In genomic region chr6:144621332-144621731, GRCh38 we compare ENCODE assay signal across 22 cellular contexts.
"Had no signal": no experiment of that assay in that cellular context is flagged by ENCODE, and none has a peak within 500 bp of the region (broad histone marks: within the 10 kb centered on the region; RNA-seq: fewer than 3 reads in every experiment).

No MANE protein-coding gene starts in this region.

- H3K4me3 ChIP-seq: MG63, SJCRH30 had no signal

- ATAC-seq: Panc1, PC-3, Right ventricle myocardium inferior, SK-N-SH treated with all-trans-retinoic acid at 6 μM for 48 hours had no signal

- H3K36me3 ChIP-seq: MG63, SJCRH30 had no signal

- H3K9me3 ChIP-seq: MG63, SJCRH30 had no signal

- H3K27me3 ChIP-seq: MG63, SJCRH30 had no signal

- DNase-seq: Karpas-422, KG1, MG63, NCI-H1092, NCI-H1105 treated with DMSO at 0.1 percent for 48 hours, NCI-H1417 treated with DMSO at 0.1 percent for 48 hours, NCI-H146, NCI-H1694 treated with DMSO at 0.1 percent for 48 hours, NCI-H1930, NCI-H2081, NCI-H2107, NCI-H2227 treated with DMSO at 0.1 percent for 48 hours, NCI-H446, NCI-H510A, NCI-H524 treated with DMSO at 0.1 percent for 48 hours, NCI-H774, PC-3, SHP77 treated with DMSO at 0.1 percent for 48 hours had no signal

- H3K27ac ChIP-seq: SJCRH30 had no signal
